7 cellular contexts compared by ENCODE assay signal in genomic region chr5:180090098-180090768, GRCh38. TPM values are rescaled to one million over a fixed set of nuclear protein-coding genes. Genes with fewer than 3 reads are reported as not detected.
A peak's percentile ranks its signal among the peaks of the same experiment; 100 is the strongest.
DNase-seq lines count a peak whose midpoint lies in the region; TF ChIP-seq lines count a peak whose summit lies in the region.

No MANE protein-coding gene starts in this region.

- H3K9me2 ChIP-seq in MM.1S (replicated peaks; ENCODE audit: insufficient read depth, low read length), result no peaks in the 10 kb centered on the region

- no peaks in the 10 kb centered on the region for H3K79me2 ChIP-seq in MM.1S (ENCODE audit: low read length)

- peaks cover 3% of the 10 kb centered on the region; the same call in 1 of the 2 replicates for H3K27me3 ChIP-seq in MM.1S (replicated peaks; ENCODE audit: insufficient read depth, low read length)

- no peaks in the 10 kb centered on the region for H3F3A ChIP-seq in MM.1S (ENCODE audit: insufficient read depth, low read length)

- TF ChIP-seq CTCF in GM12865 (IDR thresholded peaks at IDR 0.05; ENCODE audit: insufficient read depth, low read depth, low read length, missing control alignments), result peak; percentile 45
- TF ChIP-seq CTCF in MM.1S (IDR thresholded peaks at IDR 0.05; ENCODE audit: low read length), result peak; percentile 48

- peak overlapping the region; percentile 21; the same call in 1 of the 2 replicates for H3K4me2 ChIP-seq in MM.1S (ENCODE audit: low read depth, low read length)

- H3K36me3 ChIP-seq in MM.1S (replicated peaks; ENCODE audit: insufficient read depth, low read length), result no peaks in the 10 kb centered on the region

- 0 out of 2 replicates have a peak overlapping the region, but pooled peaks have one; percentile 11 for H2AFZ ChIP-seq in MM.1S (ENCODE audit: low read length)

- no peaks in the 10 kb centered on the region for H3K9me3 ChIP-seq in MM.1S (replicated peaks; ENCODE audit: insufficient read depth, low read length)

- no peak overlapping the region; the same call in 1 of the 2 replicates for H3K9ac ChIP-seq in MM.1S (ENCODE audit: low read length)

- no peaks in the 10 kb centered on the region for H4K20me1 ChIP-seq in MM.1S (ENCODE audit: insufficient read depth, low read length)

- H3K27ac ChIP-seq in MM.1S (ENCODE audit: low read length), result no peak overlapping the region

- H3K4me3 ChIP-seq in GM12865 (ENCODE audit: low read depth, low read length) (no peak overlapping the region), MM.1S (ENCODE audit: low read length) (no peak overlapping the region)

- peaks cover 23% of the 10 kb centered on the region for H3K4me1 ChIP-seq in MM.1S (ENCODE audit: low read length)

- DNase-seq in GM12865 (ENCODE audit: low read depth), result peak; percentile 35
- DNase-seq in MM.1S, result peak; percentile 19
- peak; percentile 80 for DNase-seq in activated CD4-positive, CD25-positive, alpha-beta regulatory T cell treated with anti-CD3 and anti-CD28 coated beads, Interleukin-2, amount 50 U/mL, for 72 hours
- peak; percentile 74 for DNase-seq in cerebellum (ENCODE audit: low spot score)
- peak; percentile 23 for DNase-seq in kidney glomerular epithelial cell (lab: John Stamatoyannopoulos, UW)
- peak; percentile 45 to 70 for DNase-seq in stimulated activated CD4-positive, alpha-beta T cell treated with anti-CD3 and anti-CD28 coated beads, Interleukin-15, amount 100 ng/mL, for 48 hours (ENCODE audit: low read depth in 2 of 2)
- no peak for DNase-seq in NK-92 treated with Interleukin-12 subunit alpha and Interleukin-12 subunit beta, amount 100 ng/mL, for 24 hours (lab: John Stamatoyannopoulos, UW)

RNA-seq across cellular contexts. Expression of gene RNF130, which starts 18.7 kb away (rescaled TPM):
- 132 TPM for total RNA-seq in cerebellum
